Comparison of ENCODE assay signal across 23 cellular contexts in the genomic region with DNA sequence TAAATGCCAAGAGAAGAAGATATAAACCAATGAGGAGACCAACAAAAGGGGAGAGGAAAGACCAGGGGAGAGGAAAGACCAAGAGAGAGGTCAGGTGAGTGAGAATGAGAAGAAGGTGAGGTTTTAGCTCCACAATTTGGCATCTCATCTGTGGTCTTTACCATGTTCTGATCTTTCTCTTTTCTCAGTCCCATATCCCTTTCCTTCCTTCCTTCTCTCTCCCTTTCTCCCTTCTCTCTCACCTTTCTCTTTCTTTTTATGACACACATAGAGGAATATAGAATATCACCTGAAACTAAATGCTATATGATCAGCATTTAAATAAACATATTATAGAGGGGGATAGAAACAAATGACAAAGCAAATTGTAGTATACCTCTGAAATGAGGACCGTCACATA. TPM values are rescaled to one million over a fixed set of nuclear protein-coding genes. Genes with fewer than 3 reads are reported as not detected.
DNase-seq lines count a peak whose midpoint lies in the region; ATAC-seq and TF ChIP-seq lines count a peak whose summit lies in the region.
"Had no signal": no experiment of that assay in that cellular context is flagged by ENCODE, and none has a peak within 500 bp of the region (broad histone marks: within the 10 kb centered on the region; RNA-seq: fewer than 3 reads in every experiment).

No MANE protein-coding gene starts in this region.

- H3K9ac ChIP-seq in neural progenitor cell: no peak overlapping the region
- H3K9ac ChIP-seq: BLaER1 had no signal

- H3K27ac ChIP-seq in GM23338 (ENCODE audit: low read depth) (no peak overlapping the region), HEK293 (ENCODE audit: extremely low read depth, low read depth, low read length) (no peak overlapping the region), neural progenitor cell (no peak overlapping the region)
- H3K27ac ChIP-seq: BLaER1 had no signal

- DNase-seq in GM23338 (ENCODE audit: low spot score) (no peak), neural progenitor cell (ENCODE audit: low spot score) (no peak)
- DNase-seq: 8988T; ACHN; BE2C; C1 segment of cervical spinal cord; CD4-positive, alpha-beta memory T cell; CD4-positive, CD25-positive, alpha-beta regulatory T cell; CD8-positive, alpha-beta memory T cell; COR-L47; DMS 273 treated with DMSO at 0.1 percent for 48 hours; DMS153; DMS53; DMS79; DND-41; EL; GDM1 had no signal

- no peak overlapping the region for H3K4me3 ChIP-seq in GM23338
- no peak overlapping the region for H3K4me3 ChIP-seq in HEK293 (ENCODE audit: low read depth, low read length)
- H3K4me3 ChIP-seq in neural progenitor cell: no peak overlapping the region
- H3K4me3 ChIP-seq: BLaER1, GM12878 had no signal

- H3K27me3 ChIP-seq in GM23338 (ENCODE audit: insufficient read depth) (no peaks in the 10 kb centered on the region), neural progenitor cell (no peaks in the 10 kb centered on the region)
- H3K27me3 ChIP-seq: BE2C, BLaER1 had no signal

- H3K27ac Mint-ChIP-seq in GM23338 (peak overlapping the region; percentile 37; the same call in 1 of the 2 replicates), neural progenitor cell (peak overlapping the region; percentile 43)

- H3K79me2 ChIP-seq in GM23338 (replicated peaks; ENCODE audit: insufficient read depth) (peaks cover 7% of the 10 kb centered on the region; the same call in 1 of the 2 replicates), neural progenitor cell (ENCODE audit: low read depth) (no peaks in the 10 kb centered on the region)

- H3K9me2 ChIP-seq in GM23338 (ENCODE audit: insufficient read depth): no peaks in the 10 kb centered on the region

- H4K20me1 ChIP-seq in GM23338 (replicated peaks; ENCODE audit: insufficient read depth) (no peaks in the 10 kb centered on the region), neural progenitor cell (ENCODE audit: low read depth) (no peaks in the 10 kb centered on the region)
- H4K20me1 ChIP-seq: BLaER1 had no signal

- ATAC-seq in GM23338 (no peak), HG03196 (IDR thresholded peaks at IDR 0.05; ENCODE audit: unreplicated experiment) (no peak), GM21786 (IDR thresholded peaks at IDR 0.05; ENCODE audit: unreplicated experiment) (no peak)
- ATAC-seq: GM12878 had no signal

- H3K4me2 ChIP-seq in GM23338 (no peak overlapping the region), neural progenitor cell (no peak overlapping the region)
- H3K4me2 ChIP-seq: BLaER1 had no signal

- peaks cover 10% of the 10 kb centered on the region; the same call in 2 of the 3 replicates for H3K4me1 Mint-ChIP-seq in GM23338
- H3K4me1 Mint-ChIP-seq in neural progenitor cell: peaks cover 27% of the 10 kb centered on the region
- H3K4me1 Mint-ChIP-seq: CD14-positive monocyte; CD8-positive, alpha-beta memory T cell had no signal

- peaks cover 8% of the 10 kb centered on the region for H3K36me3 Mint-ChIP-seq in GM23338 (ENCODE audit: low read depth)
- H3K36me3 Mint-ChIP-seq in neural progenitor cell: peaks cover 30% of the 10 kb centered on the region

- H3K4me1 ChIP-seq in GM23338 (ENCODE audit: insufficient read depth) (peaks cover 9% of the 10 kb centered on the region; the same call in 1 of the 2 replicates), HEK293 (ENCODE audit: control insufficient read depth, insufficient read depth, low read length) (peaks cover 8% of the 10 kb centered on the region), neural progenitor cell (peaks cover 10% of the 10 kb centered on the region)
- H3K4me1 ChIP-seq: BE2C had no signal

- no peak for TF ChIP-seq CTCF in GM23338 (conservative IDR thresholded peaks at IDR 0.05; ENCODE audit: low read depth in 2 of 2)
- TF ChIP-seq CTCF in HEK293 (tag by site-specific recombination; IDR thresholded peaks at IDR 0.05): no peak
- no peak for TF ChIP-seq CTCF in neural progenitor cell (IDR thresholded peaks at IDR 0.05)

- H3K36me3 ChIP-seq in GM23338 (ENCODE audit: insufficient read depth) (no peaks in the 10 kb centered on the region), HEK293 (ENCODE audit: control insufficient read depth in 2 of 2, insufficient read depth in 1 of 2, low read length in 2 of 2) (peaks cover 8 to 10% of the 10 kb centered on the region in 2 experiments; a peak in 2 of 3 replicates), neural progenitor cell (peaks cover 7% of the 10 kb centered on the region)
- H3K36me3 ChIP-seq: BE2C had no signal

- no peak overlapping the region for H3K4me3 Mint-ChIP-seq in GM23338
- no peak overlapping the region for H3K4me3 Mint-ChIP-seq in neural progenitor cell
- H3K4me3 Mint-ChIP-seq: CD14-positive monocyte; CD4-positive, alpha-beta memory T cell; CD4-positive, CD25-positive, alpha-beta regulatory T cell; CD8-positive, alpha-beta memory T cell had no signal

- H3K27me3 Mint-ChIP-seq in GM23338 (ENCODE audit: insufficient read depth, low read depth, poor library complexity) (no peaks in the 10 kb centered on the region), neural progenitor cell (ENCODE audit: insufficient read depth, low read depth) (no peaks in the 10 kb centered on the region)
- H3K27me3 Mint-ChIP-seq: CD4-positive, alpha-beta memory T cell; CD4-positive, CD25-positive, alpha-beta regulatory T cell had no signal

- H2AFZ ChIP-seq in GM23338 (no peak overlapping the region), neural progenitor cell (replicated peaks) (no peak overlapping the region)

- no peaks in the 10 kb centered on the region for H3K9me3 Mint-ChIP-seq in GM23338
- H3K9me3 Mint-ChIP-seq in neural progenitor cell: peaks cover under 1% of the 10 kb centered on the region
- H3K9me3 Mint-ChIP-seq: CD14-positive monocyte; CD4-positive, alpha-beta memory T cell; CD8-positive, alpha-beta memory T cell had no signal

- POLR2A ChIA-PET in HEK293 (lab: Yijun Ruan, JAX): no interaction called here

- H3K9me3 ChIP-seq in HEK293 (ENCODE audit: control insufficient read depth, insufficient read depth, low read depth, low read length) (no peaks in the 10 kb centered on the region), neural progenitor cell (ENCODE audit: low read depth) (no peaks in the 10 kb centered on the region)
- H3K9me3 ChIP-seq: BE2C had no signal

- CTCF ChIA-PET in HEK293 (lab: Yijun Ruan, JAX): interaction anchor here (1.3 kb wide), 1 partner anchor 12 kb away, joined by 3 read pairs; no protein-coding TSS in a partner anchor

- H3F3A ChIP-seq in GM23338 (replicated peaks; ENCODE audit: low read depth): no peaks in the 10 kb centered on the region
- no peaks in the 10 kb centered on the region for H3F3A ChIP-seq in neural progenitor cell (ENCODE audit: low read depth)

TF ChIP-seq in GM23338, 12 proteins besides CTCF, POLR2A, EP300 and RAD21:
- TF ChIP-seq NANOG (IDR thresholded peaks at IDR 0.05; ENCODE audit: borderline replicate concordance): no peak

TF ChIP-seq in HEK293, 187 proteins besides CTCF, POLR2A, EP300 and RAD21:
- TF ChIP-seq PRDM1 (tag by site-specific recombination; IDR thresholded peaks at IDR 0.05) (peak; percentile 91), ZNF140 (tag by site-specific recombination; IDR thresholded peaks at IDR 0.05) (no peak), ZFP41 (tag by site-specific recombination; IDR thresholded peaks at IDR 0.05; ENCODE audit: borderline replicate concordance) (no peak)

RNA-seq across cellular contexts. Expression of a gene that starts 57.4 kb away (rescaled TPM):
- total RNA-seq in GM23338 (2014; rRNA removed; shearing (Covaris generic)): 24.5 and 26.1 TPM in 2 replicates
- 17.4 and 20.4 TPM in 2 replicates for polyA plus RNA-seq in GM23338 (2016; fragmentation: Nextera tagmentation; extraction: Ambion mirVana)
- 26.4 and 57.2 TPM in 2 replicates for total RNA-seq in neural progenitor cell (ENCODE audit: low replicate concordance)
